ENCODE assay signal across 10 cellular contexts in genomic region chr10:26087666-26088065, GRCh38.
"Had no signal": no experiment of that assay in that cellular context is flagged by ENCODE, and none has a peak within 500 bp of the region (broad histone marks: within the 10 kb centered on the region; RNA-seq: fewer than 3 reads in every experiment).

No MANE protein-coding gene starts in this region.

- H3K9me3 ChIP-seq: HAP-1 had no signal

- DNase-seq: GM23248, GOT3, H7, H9, HCEC 1CT, HFFc6 had no signal

- H3K4me3 ChIP-seq: GM23248, GM23338, HAP-1 had no signal

- FAIRE-seq: H54 had no signal

- H3K27ac ChIP-seq: GM23248 had no signal

- H2AFZ ChIP-seq: GM23248, GM23338 had no signal

- H3K4me1 ChIP-seq: HAP-1 had no signal

- H3K9ac ChIP-seq: GM23248 had no signal

- H3K4me2 ChIP-seq: GM23338 had no signal

- H3K36me3 ChIP-seq: HAP-1 had no signal

- ATAC-seq: GM23338, HCT116 had no signal
